In the genomic region with DNA sequence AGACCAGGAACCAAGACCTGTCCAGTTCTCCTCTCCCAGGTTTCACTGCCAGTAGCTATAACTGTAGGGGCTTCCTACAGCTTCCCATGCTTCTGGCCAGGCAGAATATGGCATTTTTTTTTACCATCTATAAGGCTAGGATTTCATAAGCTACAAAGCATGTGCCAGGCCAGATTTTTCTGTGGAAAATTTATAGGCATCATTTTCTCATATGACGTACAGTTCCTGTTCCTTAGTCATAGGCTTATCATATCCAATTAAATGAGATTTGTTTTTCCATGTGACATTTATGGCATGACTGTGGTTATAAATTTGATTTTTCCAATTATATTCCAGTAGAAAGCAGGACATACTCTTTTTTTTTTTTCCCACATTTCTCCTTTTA, we compare ENCODE assay signal across 1 cellular context.
TF ChIP-seq lines count a peak whose summit lies in the region.

No MANE protein-coding gene starts in this region.

TF ChIP-seq in HepG2, 621 proteins besides CTCF, POLR2A, EP300 and RAD21 (continued from another document):
- TF ChIP-seq, protein P1, sequence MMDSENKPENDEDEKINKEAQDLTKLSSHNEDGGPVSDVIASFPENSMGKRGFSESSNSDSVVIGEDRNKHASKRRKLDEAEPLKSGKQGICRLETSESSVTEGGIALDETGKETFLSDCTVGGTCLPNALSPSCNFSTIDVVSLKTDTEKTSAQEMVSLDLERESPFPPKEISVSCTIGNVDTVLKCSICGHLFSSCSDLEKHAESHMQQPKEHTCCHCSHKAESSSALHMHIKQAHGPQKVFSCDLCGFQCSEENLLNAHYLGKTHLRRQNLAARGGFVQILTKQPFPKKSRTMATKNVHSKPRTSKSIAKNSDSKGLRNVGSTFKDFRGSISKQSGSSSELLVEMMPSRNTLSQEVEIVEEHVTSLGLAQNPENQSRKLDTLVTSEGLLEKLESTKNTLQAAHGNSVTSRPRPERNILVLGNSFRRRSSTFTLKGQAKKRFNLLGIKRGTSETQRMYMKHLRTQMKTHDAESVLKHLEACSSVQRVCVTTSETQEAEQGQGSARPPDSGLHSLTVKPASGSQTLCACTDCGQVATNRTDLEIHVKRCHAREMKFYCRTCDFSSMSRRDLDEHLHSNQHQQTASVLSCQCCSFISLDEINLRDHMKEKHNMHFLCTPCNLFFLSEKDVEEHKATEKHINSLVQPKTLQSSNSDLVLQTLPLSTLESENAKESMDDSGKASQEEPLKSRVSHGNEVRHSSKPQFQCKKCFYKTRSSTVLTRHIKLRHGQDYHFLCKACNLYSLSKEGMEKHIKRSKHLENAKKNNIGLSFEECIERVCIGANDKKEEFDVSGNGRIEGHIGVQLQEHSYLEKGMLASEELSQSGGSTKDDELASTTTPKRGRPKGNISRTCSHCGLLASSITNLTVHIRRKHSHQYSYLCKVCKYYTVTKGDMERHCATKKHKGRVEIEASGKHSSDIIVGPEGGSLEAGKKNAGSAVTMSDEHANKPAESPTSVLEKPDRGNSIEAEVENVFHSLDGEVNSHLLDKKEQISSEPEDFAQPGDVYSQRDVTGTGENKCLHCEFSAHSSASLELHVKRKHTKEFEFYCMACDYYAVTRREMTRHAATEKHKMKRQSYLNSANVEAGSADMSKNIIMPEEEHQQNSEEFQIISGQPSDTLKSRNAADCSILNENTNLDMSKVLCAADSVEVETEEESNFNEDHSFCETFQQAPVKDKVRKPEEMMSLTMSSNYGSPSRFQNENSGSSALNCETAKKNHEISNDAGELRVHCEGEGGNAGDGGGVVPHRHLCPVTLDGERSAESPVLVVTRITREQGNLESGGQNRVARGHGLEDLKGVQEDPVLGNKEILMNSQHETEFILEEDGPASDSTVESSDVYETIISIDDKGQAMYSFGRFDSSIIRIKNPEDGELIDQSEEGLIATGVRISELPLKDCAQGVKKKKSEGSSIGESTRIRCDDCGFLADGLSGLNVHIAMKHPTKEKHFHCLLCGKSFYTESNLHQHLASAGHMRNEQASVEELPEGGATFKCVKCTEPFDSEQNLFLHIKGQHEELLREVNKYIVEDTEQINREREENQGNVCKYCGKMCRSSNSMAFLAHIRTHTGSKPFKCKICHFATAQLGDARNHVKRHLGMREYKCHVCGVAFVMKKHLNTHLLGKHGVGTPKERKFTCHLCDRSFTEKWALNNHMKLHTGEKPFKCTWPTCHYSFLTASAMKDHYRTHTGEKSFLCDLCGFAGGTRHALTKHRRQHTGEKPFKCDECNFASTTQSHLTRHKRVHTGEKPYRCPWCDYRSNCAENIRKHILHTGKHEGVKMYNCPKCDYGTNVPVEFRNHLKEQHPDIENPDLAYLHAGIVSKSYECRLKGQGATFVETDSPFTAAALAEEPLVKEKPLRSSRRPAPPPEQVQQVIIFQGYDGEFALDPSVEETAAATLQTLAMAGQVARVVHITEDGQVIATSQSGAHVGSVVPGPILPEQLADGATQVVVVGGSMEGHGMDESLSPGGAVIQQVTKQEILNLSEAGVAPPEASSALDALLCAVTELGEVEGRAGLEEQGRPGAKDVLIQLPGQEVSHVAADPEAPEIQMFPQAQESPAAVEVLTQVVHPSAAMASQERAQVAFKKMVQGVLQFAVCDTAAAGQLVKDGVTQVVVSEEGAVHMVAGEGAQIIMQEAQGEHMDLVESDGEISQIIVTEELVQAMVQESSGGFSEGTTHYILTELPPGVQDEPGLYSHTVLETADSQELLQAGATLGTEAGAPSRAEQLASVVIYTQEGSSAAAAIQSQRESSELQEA (CRISPR knock-in tag; IDR thresholded peaks at IDR 0.05; ENCODE audit: not compliant biosample characterization), result no peak
- TF ChIP-seq HNRNPH1 (optimal IDR thresholded peaks at IDR 0.05; ENCODE audit: low read depth, low read length) (no peak), PCBP1 (IDR thresholded peaks at IDR 0.05; ENCODE audit: borderline replicate concordance, low read depth, low read length) (no peak), KAT2B (IDR thresholded peaks at IDR 0.05; ENCODE audit: borderline replicate concordance, low read depth, low read length) (no peak), ZNF792 (CRISPR knock-in tag; IDR thresholded peaks at IDR 0.05) (no peak), ATF4 (CRISPR knock-in tag; IDR thresholded peaks at IDR 0.05) (no peak), DMTF1 (CRISPR knock-in tag; IDR thresholded peaks at IDR 0.05) (no peak), MBNL3 (CRISPR knock-in tag; conservative IDR thresholded peaks at IDR 0.05) (no peak)
TF ChIP-seq in HepG2: peak in this region for 0.
